ENCODE assay signal across 1 cellular context in genomic region chr11:126352934-126353801, GRCh38.
A peak's percentile ranks its signal among the peaks of the same experiment; 100 is the strongest.
TF ChIP-seq lines count a peak whose summit lies in the region.

No MANE protein-coding gene starts in this region.

TF ChIP-seq in K562, 482 proteins besides CTCF, POLR2A, EP300 and RAD21 (continued from another document and continues in another):
- TF ChIP-seq E2F6 (IDR thresholded peaks at IDR 0.05; ENCODE audit: borderline replicate concordance in 1 of 2, extremely low read depth in 1 of 2, insufficient read depth in 1 of 2, insufficient read length in 1 of 2, low read depth in 1 of 2, low read length in 1 of 2, poor library complexity in 1 of 2, severe bottlenecking in 1 of 2): peak; percentile 96 to 97
- peak; percentile 32; the same call in 1 of the 2 replicates for TF ChIP-seq TRIM28 (IDR thresholded peaks at IDR 0.05)
- TF ChIP-seq NR4A1 (CRISPR knock-in tag; IDR thresholded peaks at IDR 0.05): no peak
- TF ChIP-seq NR4A1 (tag; IDR thresholded peaks at IDR 0.05): peak; percentile 71
- TF ChIP-seq FOXK2 (conservative IDR thresholded peaks at IDR 0.05 in 1 of 2, IDR thresholded peaks at IDR 0.05 in 1 of 2; ENCODE audit: low read depth in 2 of 2): peak in 1 of 2 experiments; percentile 56; a peak in 1 of 4 replicates
- TF ChIP-seq HIVEP1 (CRISPR knock-in tag; IDR thresholded peaks at IDR 0.05): no peak
- TF ChIP-seq SMARCA4 (IDR thresholded peaks at IDR 0.05): peak; percentile 82
- peak; percentile 20 to 90 (median 30) for TF ChIP-seq YY1 (IDR thresholded peaks at IDR 0.05; ENCODE audit: borderline replicate concordance in 1 of 3, control insufficient read depth in 1 of 3, extremely low read depth in 1 of 3, insufficient read depth in 3 of 3, insufficient read length in 1 of 3, insufficient replicate concordance in 2 of 3, low read depth in 1 of 3, low read length in 2 of 3)
- TF ChIP-seq ZC3H8 (IDR thresholded peaks at IDR 0.05): peak; percentile 88
- TF ChIP-seq NR2C1 (IDR thresholded peaks at IDR 0.05): no peak; the same call in 1 of the 2 replicates
- TF ChIP-seq NR2C1 (tag; IDR thresholded peaks at IDR 0.05): peak; percentile 44; the same call in 1 of the 2 replicates
- TF ChIP-seq HDAC3 (IDR thresholded peaks at IDR 0.05; ENCODE audit: borderline replicate concordance, partially characterized antibody): no peak
- no peak; the same call in 1 of the 2 replicates for TF ChIP-seq CXXC5 (CRISPR knock-in tag; IDR thresholded peaks at IDR 0.05)
- TF ChIP-seq ZNF318 (IDR thresholded peaks at IDR 0.05; ENCODE audit: borderline replicate concordance in 1 of 2, low read depth in 1 of 2): no peak
- TF ChIP-seq PRDM10 (IDR thresholded peaks at IDR 0.05; ENCODE audit: partially characterized antibody): peak; percentile 11
- TF ChIP-seq ARID1B (IDR thresholded peaks at IDR 0.05): peak; percentile 73
- TF ChIP-seq YBX1 (IDR thresholded peaks at IDR 0.05): no peak
- no peak for TF ChIP-seq GABPA (tag; conservative IDR thresholded peaks at IDR 0.05; ENCODE audit: low read depth)
- no peak for TF ChIP-seq JUNB (CRISPR knock-in tag; conservative IDR thresholded peaks at IDR 0.05)
- TF ChIP-seq ZNF766 (CRISPR knock-in tag; conservative IDR thresholded peaks at IDR 0.05): 0 out of 2 replicates have a peak, but pooled peaks have one; percentile 13
- TF ChIP-seq MAX (CRISPR knock-in tag; IDR thresholded peaks at IDR 0.05): peak; percentile 75
- peak; percentile 57; the same call in 1 of the 2 replicates for TF ChIP-seq SUPT5H (IDR thresholded peaks at IDR 0.05)
- no peak for TF ChIP-seq MCM2 (IDR thresholded peaks at IDR 0.05; ENCODE audit: low read depth)
- peak; percentile 98 for TF ChIP-seq ZNF592 (IDR thresholded peaks at IDR 0.05)
- no peak for TF ChIP-seq RBFOX2 (IDR thresholded peaks at IDR 0.05; ENCODE audit: low read depth, low read length)
